12 cellular contexts compared by ENCODE assay signal in genomic region chr11:82858556-82859091, GRCh38. TPM values are rescaled to one million over a fixed set of nuclear protein-coding genes. Genes with fewer than 3 reads are reported as not detected.
A peak's percentile ranks its signal among the peaks of the same experiment; 100 is the strongest.
DNase-seq lines count a peak whose midpoint lies in the region; ATAC-seq, FAIRE-seq and TF ChIP-seq lines count a peak whose summit lies in the region.
"Had no signal": no experiment of that assay in that cellular context is flagged by ENCODE, and none has a peak within 500 bp of the region (broad histone marks: within the 10 kb centered on the region; RNA-seq: fewer than 3 reads in every experiment).

No MANE protein-coding gene starts in this region.

- BruUV-seq in PC-3 (replicated peaks; lab: Mats Ljungman, UMichigan) (no TSS peak), endothelial cell of umbilical vein (replicated peaks; lab: Mats Ljungman, UMichigan) (no TSS peak)

- DNase-seq in Caki2 (ENCODE audit: low read depth) = peak; percentile 61
- peak; percentile 98 for DNase-seq in PC-3
- DNase-seq in endothelial cell of umbilical vein (ENCODE audit: low read depth, low spot score) = peak; percentile 89
- DNase-seq in neural progenitor cell (ENCODE audit: low spot score) = no peak
- no peak for DNase-seq in stimulated activated effector memory CD8-positive, alpha-beta T cell treated with anti-CD3 and anti-CD28 coated beads, Interleukin-12 subunit alpha, Interleukin-12 subunit beta, amount 100 ng/mL, for 72 hours (ENCODE audit: low spot score in 2 of 2)
- DNase-seq in SHP77 treated with DMSO at 0.1 percent for 48 hours (lab: John Stamatoyannopoulos, UW) = no peak
- DNase-seq in LoVo (ENCODE audit: low spot score) = no peak
- DNase-seq: DMS79 treated with DMSO at 0.1 percent for 48 hours, NCI-H146, T1000 had no signal

- H3K4me1 Mint-ChIP-seq in neural progenitor cell = peaks cover 16% of the 10 kb centered on the region
- peaks cover 8% of the 10 kb centered on the region for H3K4me1 Mint-ChIP-seq in stimulated activated effector memory CD8-positive, alpha-beta T cell treated with anti-CD3 and anti-CD28 coated beads, Interleukin-12 subunit alpha, Interleukin-12 subunit beta, amount 100 ng/mL, for 72 hours

- H3K79me2 ChIP-seq in PC-3 (ENCODE audit: low read length) = peaks cover 19% of the 10 kb centered on the region
- peaks cover 9% of the 10 kb centered on the region for H3K79me2 ChIP-seq in endothelial cell of umbilical vein (ENCODE audit: control insufficient read depth, insufficient read depth, low read length)
- H3K79me2 ChIP-seq in neural progenitor cell (ENCODE audit: low read depth) = no peaks in the 10 kb centered on the region

- in situ Hi-C loops in Caki2 (cut with HindIII; ENCODE audit: low pct_unique_long_range_greater_than_20kb, low sequenced_read_pairs) = no loop called here

- H3K36me3 ChIP-seq in PC-3 (ENCODE audit: low read depth, low read length) (no peaks in the 10 kb centered on the region), endothelial cell of umbilical vein (ENCODE audit: control insufficient read depth in 2 of 2, extremely low read depth in 1 of 2, insufficient read depth in 2 of 2, low read length in 2 of 2) (no peaks in the 10 kb centered on the region), neural progenitor cell (no peaks in the 10 kb centered on the region)

- H3K27ac Mint-ChIP-seq in neural progenitor cell = peak overlapping the region; percentile 19
- no peak overlapping the region for H3K27ac Mint-ChIP-seq in stimulated activated effector memory CD8-positive, alpha-beta T cell treated with anti-CD3 and anti-CD28 coated beads, Interleukin-12 subunit alpha, Interleukin-12 subunit beta, amount 100 ng/mL, for 72 hours

- H3K27ac ChIP-seq in PC-3 (ENCODE audit: low read length) = peak overlapping the region; percentile 74
- H3K27ac ChIP-seq in endothelial cell of umbilical vein (ENCODE audit: insufficient read depth, low read depth, low read length) = peak overlapping the region; percentile 98
- H3K27ac ChIP-seq in neural progenitor cell = no peak overlapping the region

- POLR2A ChIA-PET in PC-3 (lab: Charles Lee; ENCODE audit: unreplicated experiment) (interaction anchor here (0.6 kb wide), 1 partner anchor 176 kb away, joined by 4 read pairs; no protein-coding TSS in a partner anchor), endothelial cell of umbilical vein (lab: Charles Lee) (interaction anchor here (0.7 to 1.7 kb wide), 2 partner anchors 42 to 298 kb away, joined by 3 to 4 read pairs; partner anchors contain the start of genes PCF11 and PRCP)

- TF ChIP-seq POLR2A in endothelial cell of umbilical vein (IDR thresholded peaks at IDR 0.05; ENCODE audit: low read depth, low read length) = no peak

- no peak overlapping the region for H3K4me3 Mint-ChIP-seq in neural progenitor cell
- H3K4me3 Mint-ChIP-seq in stimulated activated effector memory CD8-positive, alpha-beta T cell treated with anti-CD3 and anti-CD28 coated beads, Interleukin-12 subunit alpha, Interleukin-12 subunit beta, amount 100 ng/mL, for 72 hours = no peak overlapping the region
- H3K4me3 Mint-ChIP-seq: natural killer cell treated with Interleukin-12 subunit alpha and Interleukin-12 subunit beta and Interleukin-15 and Interleukin-18, amount 100 ng/mL, for 72 hours had no signal

- peaks cover 16% of the 10 kb centered on the region for H3K9me3 Mint-ChIP-seq in neural progenitor cell
- H3K9me3 Mint-ChIP-seq in stimulated activated effector memory CD8-positive, alpha-beta T cell treated with anti-CD3 and anti-CD28 coated beads, Interleukin-12 subunit alpha, Interleukin-12 subunit beta, amount 100 ng/mL, for 72 hours = no peaks in the 10 kb centered on the region
- H3K9me3 Mint-ChIP-seq: natural killer cell treated with Interleukin-12 subunit alpha and Interleukin-12 subunit beta and Interleukin-15 and Interleukin-18, amount 100 ng/mL, for 72 hours had no signal

- H3K4me3 ChIP-seq in PC-3 (ENCODE audit: low read length) = peak overlapping the region; percentile 55
- peak overlapping the region in 1 of 3 experiments; percentile 50 for H3K4me3 ChIP-seq in endothelial cell of umbilical vein (replicated peaks in 1 of 3; ENCODE audit: insufficient read depth in 1 of 3, low read depth in 1 of 3, low read length in 3 of 3)
- no peak overlapping the region for H3K4me3 ChIP-seq in neural progenitor cell

- intact Hi-C loops in PC-3 (cut with micrococcal nuclease) (loop anchor here (1.0 to 5.0 kb wide), 3 partner anchors 15 to 299 kb away; partner anchors contain the start of genes DDIAS, PCF11 and PRCP), endothelial cell of umbilical vein (cut with micrococcal nuclease) (loop anchor here (1.0 to 2.0 kb wide), 3 partner anchors 31 to 298 kb away; partner anchors contain the start of gene PCF11)

- no peaks in the 10 kb centered on the region for H3K9me1 ChIP-seq in endothelial cell of umbilical vein (replicated peaks; ENCODE audit: control insufficient read depth, extremely low read depth, insufficient read depth, low read length)

- no peak for TF ChIP-seq CTCF in PC-3 (conservative IDR thresholded peaks at IDR 0.05; ENCODE audit: low read depth, low read length)
- no peak for TF ChIP-seq CTCF in endothelial cell of umbilical vein (IDR thresholded peaks at IDR 0.05; ENCODE audit: extremely low read depth in 1 of 2, insufficient read depth in 1 of 2, low read depth in 1 of 2, low read length in 2 of 2)
- no peak for TF ChIP-seq CTCF in neural progenitor cell (IDR thresholded peaks at IDR 0.05)

- dilution Hi-C loops in endothelial cell of umbilical vein (cut with MboI; ENCODE audit: extremely low pct_ligation_motif_present, low sequenced_read_pairs) = no loop called here

- H3K9me3 ChIP-seq in PC-3 (ENCODE audit: low read length) (no peaks in the 10 kb centered on the region), endothelial cell of umbilical vein (replicated peaks; ENCODE audit: control insufficient read depth, insufficient read depth, low read length) (no peaks in the 10 kb centered on the region), neural progenitor cell (ENCODE audit: low read depth) (no peaks in the 10 kb centered on the region)

- H3K4me1 ChIP-seq in PC-3 (ENCODE audit: insufficient read depth, low read length) = peaks cover 46% of the 10 kb centered on the region
- peaks cover 52% of the 10 kb centered on the region for H3K4me1 ChIP-seq in endothelial cell of umbilical vein (ENCODE audit: control insufficient read depth, extremely low read depth, insufficient read depth, low read length)
- no peaks in the 10 kb centered on the region for H3K4me1 ChIP-seq in neural progenitor cell

- peak; percentile 80 for ATAC-seq in PC-3
- ATAC-seq in stimulated activated effector memory CD8-positive, alpha-beta T cell treated with anti-CD3 and anti-CD28 coated beads, Interleukin-12 subunit alpha, Interleukin-12 subunit beta, amount 100 ng/mL, for 72 hours = no peak
- ATAC-seq in HG03135 (IDR thresholded peaks at IDR 0.05; ENCODE audit: unreplicated experiment) = no peak
- ATAC-seq: natural killer cell treated with Interleukin-12 subunit alpha and Interleukin-12 subunit beta and Interleukin-15 and Interleukin-18, amount 100 ng/mL, for 72 hours had no signal

- H3K36me3 Mint-ChIP-seq in neural progenitor cell = peaks cover 11% of the 10 kb centered on the region
- no peaks in the 10 kb centered on the region for H3K36me3 Mint-ChIP-seq in stimulated activated effector memory CD8-positive, alpha-beta T cell treated with anti-CD3 and anti-CD28 coated beads, Interleukin-12 subunit alpha, Interleukin-12 subunit beta, amount 100 ng/mL, for 72 hours
- H3K36me3 Mint-ChIP-seq: natural killer cell treated with Interleukin-12 subunit alpha and Interleukin-12 subunit beta and Interleukin-15 and Interleukin-18, amount 100 ng/mL, for 72 hours had no signal

- H3K9ac ChIP-seq in PC-3 (ENCODE audit: low read length) = peak overlapping the region; percentile 3; the same call in 1 of the 2 replicates
- H3K9ac ChIP-seq in endothelial cell of umbilical vein (replicated peaks; ENCODE audit: extremely low read depth, insufficient read depth, low read length) = peak overlapping the region; percentile 83
- no peak overlapping the region for H3K9ac ChIP-seq in neural progenitor cell

- H4K20me1 ChIP-seq in PC-3 (ENCODE audit: low read length) (no peaks in the 10 kb centered on the region), endothelial cell of umbilical vein (replicated peaks; ENCODE audit: control insufficient read depth, extremely low read depth, insufficient read depth, low read length) (no peaks in the 10 kb centered on the region), neural progenitor cell (ENCODE audit: low read depth) (peaks cover 15% of the 10 kb centered on the region)

- H3K27me3 ChIP-seq in PC-3 (ENCODE audit: low read length) = no peaks in the 10 kb centered on the region
- H3K27me3 ChIP-seq in endothelial cell of umbilical vein (ENCODE audit: control insufficient read depth in 2 of 2, insufficient read depth in 2 of 2, low read length in 2 of 2) = no peaks in the 10 kb centered on the region
- peaks cover 36% of the 10 kb centered on the region for H3K27me3 ChIP-seq in neural progenitor cell

- peak overlapping the region; percentile 73 for H3K4me2 ChIP-seq in PC-3 (ENCODE audit: low read length)
- peak overlapping the region; percentile 97 for H3K4me2 ChIP-seq in endothelial cell of umbilical vein (ENCODE audit: insufficient read depth, low read length)
- H3K4me2 ChIP-seq in neural progenitor cell = no peak overlapping the region

- H2AFZ ChIP-seq in PC-3 (ENCODE audit: low read length) = peak overlapping the region; percentile 30
- H2AFZ ChIP-seq in endothelial cell of umbilical vein (ENCODE audit: low read depth, low read length) = peak overlapping the region; percentile 40
- no peak overlapping the region for H2AFZ ChIP-seq in neural progenitor cell (replicated peaks)

- CTCF ChIA-PET in PC-3 (lab: Charles Lee) = interaction anchor here (2.3 kb wide), 1 partner anchor 83 kb away, joined by 13 read pairs; no protein-coding TSS in a partner anchor
- CTCF ChIA-PET in endothelial cell of umbilical vein (lab: Charles Lee) = interaction anchor here (1.3 to 3.6 kb wide), 8 partner anchors 9 to 141 kb away, joined by 3 to 62 read pairs (median 5); partner anchors contain the start of genes DDIAS and PRCP

- no peaks in the 10 kb centered on the region for H3K27me3 Mint-ChIP-seq in neural progenitor cell (ENCODE audit: insufficient read depth, low read depth)
- H3K27me3 Mint-ChIP-seq: natural killer cell treated with Interleukin-12 subunit alpha and Interleukin-12 subunit beta and Interleukin-15 and Interleukin-18, amount 100 ng/mL, for 72 hours had no signal

- H3K9me2 ChIP-seq in PC-3 (replicated peaks; ENCODE audit: low read length) = no peaks in the 10 kb centered on the region

- H3F3A ChIP-seq in PC-3 (ENCODE audit: low read length, unreplicated experiment) = peaks cover 14% of the 10 kb centered on the region
- peaks cover 3% of the 10 kb centered on the region for H3F3A ChIP-seq in neural progenitor cell (ENCODE audit: low read depth)

- peak; percentile 18 for FAIRE-seq in endothelial cell of umbilical vein (lab: Jason Lieb, UNC)

RNA-seq across cellular contexts. Expression of gene PRCP, which starts 41.6 kb away (rescaled TPM):
- total RNA-seq in Caki2 (2014; rRNA removed; shearing (Covaris generic); ENCODE audit: low replicate concordance) = 21.2 and 36.0 TPM in 2 replicates
- total RNA-seq in PC-3 (2014; rRNA removed) (36.6 and 51.5 TPM in 2 replicates), endothelial cell of umbilical vein (149 and 170 TPM in 2 replicates), neural progenitor cell (ENCODE audit: low replicate concordance) (35.2 and 67.4 TPM in 2 replicates)
- 265 and 277 TPM in 2 replicates for polyA plus RNA-seq in endothelial cell of umbilical vein
- 205 and 236 TPM in 2 replicates for polyA plus RNA-seq in endothelial cell of umbilical vein (2011; cell fraction: cytosol; rRNA removed)
- polyA plus RNA-seq in endothelial cell of umbilical vein (2011; cell fraction: nucleus; rRNA removed) = 104 and 123 TPM in 2 replicates
- polyA plus RNA-seq in endothelial cell of umbilical vein (2012) = 187 and 209 TPM in 2 replicates
- 189 TPM in 2 replicates for polyA minus RNA-seq in endothelial cell of umbilical vein
- polyA minus RNA-seq in endothelial cell of umbilical vein (2011; cell fraction: cytosol; rRNA and poly(A)+ RNA removed) = 20.6 TPM
- polyA minus RNA-seq in endothelial cell of umbilical vein (2011; cell fraction: nucleus; rRNA and poly(A)+ RNA removed) = 69.7 and 81.6 TPM in 2 replicates

RNA-seq across cellular contexts. Expression of gene DDIAS, which starts 42.9 kb away (rescaled TPM):
- 7.2 and 10.1 TPM in 2 replicates for total RNA-seq in Caki2 (2014; rRNA removed; shearing (Covaris generic); ENCODE audit: low replicate concordance)
- 24.9 and 25.4 TPM in 2 replicates for total RNA-seq in PC-3 (2014; rRNA removed)
- 8.5 and 9.2 TPM in 2 replicates for total RNA-seq in endothelial cell of umbilical vein
- polyA plus RNA-seq in endothelial cell of umbilical vein = 3.5 and 4.5 TPM in 2 replicates
- polyA plus RNA-seq in endothelial cell of umbilical vein (2011; cell fraction: cytosol; rRNA removed) = 6.4 and 6.8 TPM in 2 replicates
- 4.7 and 5.0 TPM in 2 replicates for polyA plus RNA-seq in endothelial cell of umbilical vein (2011; cell fraction: nucleus; rRNA removed)
- 7.7 and 11.7 TPM in 2 replicates for polyA plus RNA-seq in endothelial cell of umbilical vein (2012)
- polyA minus RNA-seq in endothelial cell of umbilical vein = 7.2 and 8.6 TPM in 2 replicates
- 15.7 TPM for polyA minus RNA-seq in endothelial cell of umbilical vein (2011; cell fraction: cytosol; rRNA and poly(A)+ RNA removed)
- 2.5 and 4.1 TPM in 2 replicates for polyA minus RNA-seq in endothelial cell of umbilical vein (2011; cell fraction: nucleus; rRNA and poly(A)+ RNA removed)
- total RNA-seq in neural progenitor cell (ENCODE audit: low replicate concordance) = 19.9 and 47.7 TPM in 2 replicates

Comparison
In these comparisons a context has a peak if more than half of its experiments do, and no peak if none do; other contexts are left out.
1. DNase-seq: peak in Caki2 (single experiment), PC-3 (single experiment) and endothelial cell of umbilical vein (single experiment); none in neural progenitor cell (single experiment), stimulated activated effector memory CD8-positive, alpha-beta T cell treated with anti-CD3 and anti-CD28 coated beads, Interleukin-12 subunit alpha, Interleukin-12 subunit beta, amount 100 ng/mL, for 72 hours (0 of 2), SHP77 treated with DMSO at 0.1 percent for 48 hours (single experiment) and LoVo (single experiment).